Comparison of ENCODE assay signal across 18 cellular contexts in genomic region chr14:36028218-36028617, GRCh38.
DNase-seq lines count a peak whose midpoint lies in the region; ATAC-seq, FAIRE-seq and TF ChIP-seq lines count a peak whose summit lies in the region.
"Had no signal": no experiment of that assay in that cellular context is flagged by ENCODE, and none has a peak within 500 bp of the region (broad histone marks: within the 10 kb centered on the region; RNA-seq: fewer than 3 reads in every experiment).

No MANE protein-coding gene starts in this region.

- no peaks in the 10 kb centered on the region for H4K20me1 ChIP-seq in GM12878 (ENCODE audit: control insufficient read depth, insufficient read depth)

- no peak overlapping the region for H3K4me2 ChIP-seq in GM12878 (ENCODE audit: control insufficient read depth, insufficient read depth)

- no TSS peak for BruUV-seq in GM12878 (replicated peaks; lab: Mats Ljungman, UMichigan)

- RAD21 ChIA-PET in GM12878 (lab: Charles Lee; ENCODE audit: unreplicated experiment), result no interaction called here

- TF ChIP-seq CTCF in GM12865 (IDR thresholded peaks at IDR 0.05; ENCODE audit: insufficient read depth, low read depth, low read length, missing control alignments) (no peak), GM12878 (IDR thresholded peaks at IDR 0.05 in 2 of 3, conservative IDR thresholded peaks at IDR 0.05 in 1 of 3; ENCODE audit: control insufficient read depth in 2 of 3, extremely low read depth in 1 of 3, insufficient read depth in 1 of 3, low read depth in 3 of 3, low read length in 3 of 3) (peak; percentile 24 to 41 (median 25); a peak in 3 of 6 replicates), esophagus muscularis mucosa (IDR thresholded peaks at IDR 0.05) (no peak)

- H3K27ac ChIP-seq in GM12878 (ENCODE audit: control insufficient read depth, insufficient read depth) (no peak overlapping the region), esophagus muscularis mucosa (replicated peaks in 1 of 4) (no peak overlapping the region)
- H3K27ac ChIP-seq: prostate gland, upper lobe of right lung had no signal

- intact Hi-C loops in GM12878 (cut with micrococcal nuclease; ENCODE audit: unreplicated experiment) (loop anchor here (1.0 to 2.0 kb wide), 2 partner anchors 65 to 145 kb away; no protein-coding TSS in a partner anchor), esophagus muscularis mucosa (cut with DNase I) (no loop called here)

- SMC1A ChIA-PET in GM12878 (lab: Charles Lee; ENCODE audit: uncharacterized antibody, unreplicated experiment), result interaction anchor here (0.6 to 1.7 kb wide), 2 partner anchors 145 to 1053 kb away, joined by 3 to 8 read pairs; no protein-coding TSS in a partner anchor

- DNase-seq in NCI-H345 (lab: John Stamatoyannopoulos, UW) (peak; percentile 13), NCI-H345 treated with DMSO at 0.1 percent for 48 hours (lab: John Stamatoyannopoulos, UW; ENCODE audit: unreplicated experiment) (no peak), GM12865 (ENCODE audit: low read depth) (peak; percentile 44), NCI-H524 treated with DMSO at 0.1 percent for 48 hours (lab: John Stamatoyannopoulos, UW) (peak; percentile 52), GM12878 (ENCODE audit: low read depth, low spot score) (no peak), esophagus muscularis mucosa (ENCODE audit: extremely low spot score) (no peak), HuH-7 (ENCODE audit: low spot score) (no peak)
- DNase-seq: aorta, cortex of kidney, DMS79 treated with DMSO at 0.1 percent for 48 hours, hypothalamus, upper lobe of right lung had no signal

- WGBS in GM12878 (ENCODE audit: insufficient coverage, insufficient replicate concordance, low lambda C conversion rate, missing lambda C conversion rate), result 74% methylated on average over 4 of the region's 4 CpGs
- 84% methylated on average over 4 of the region's 4 CpGs for WGBS in esophagus muscularis mucosa

- no peak overlapping the region for H3K9ac ChIP-seq in GM12878 (ENCODE audit: control insufficient read depth, insufficient read depth, low read length)

- H3K36me3 ChIP-seq in GM12878 (ENCODE audit: control insufficient read depth in 2 of 2, insufficient read depth in 2 of 2, low read length in 1 of 2) (no peaks in the 10 kb centered on the region), esophagus muscularis mucosa (no peaks in the 10 kb centered on the region)
- H3K36me3 ChIP-seq: prostate gland, upper lobe of right lung had no signal

- H2AFZ ChIP-seq in GM12878 (ENCODE audit: control insufficient read depth, low read depth, low read length), result no peak overlapping the region

- FAIRE-seq in GM12878 (lab: Jason Lieb, UNC), result no peak
- FAIRE-seq: GM18507, HTR-8/SVneo had no signal

- H3K27me3 ChIP-seq in GM12878 (replicated peaks in 1 of 2; ENCODE audit: control insufficient read depth in 2 of 2, insufficient read depth in 2 of 2, low read length in 1 of 2) (no peaks in the 10 kb centered on the region), esophagus muscularis mucosa (peaks cover 0 to 6% (median 0%) of the 10 kb centered on the region in 4 donors)
- H3K27me3 ChIP-seq: upper lobe of right lung had no signal

- no peak for TF ChIP-seq POLR2A in GM12878 (IDR thresholded peaks at IDR 0.05; ENCODE audit: low read depth, low read length)
- TF ChIP-seq POLR2A in esophagus muscularis mucosa (IDR thresholded peaks at IDR 0.05; ENCODE audit: low read depth), result no peak

- POLR2A ChIA-PET in GM12878 (lab: Charles Lee), result no interaction called here

- no peaks in the 10 kb centered on the region; the same call in 2 of the 3 replicates for H3K9me3 ChIP-seq in GM12878 (replicated peaks; ENCODE audit: control insufficient read depth, insufficient read depth, low read length)
- no peaks in the 10 kb centered on the region for H3K9me3 ChIP-seq in esophagus muscularis mucosa
- H3K9me3 ChIP-seq: prostate gland, upper lobe of right lung had no signal

- no peak for TF ChIP-seq EP300 in GM12878 (IDR thresholded peaks at IDR 0.05; ENCODE audit: borderline replicate concordance in 1 of 2, control insufficient read depth in 1 of 2, low read depth in 2 of 2, low read length in 2 of 2)
- TF ChIP-seq EP300 in esophagus muscularis mucosa (IDR thresholded peaks at IDR 0.05), result no peak

- H3K4me1 ChIP-seq in GM12878 (ENCODE audit: control insufficient read depth, insufficient read depth, low read length), result no peaks in the 10 kb centered on the region
- no peaks in the 10 kb centered on the region for H3K4me1 ChIP-seq in esophagus muscularis mucosa
- H3K4me1 ChIP-seq: prostate gland, upper lobe of right lung had no signal

- ATAC-seq in GM12878 (peak; percentile 72), HG03045 (IDR thresholded peaks at IDR 0.05; ENCODE audit: unreplicated experiment) (no peak)
- ATAC-seq: activated CD4-positive, CD25-positive, alpha-beta regulatory T cell treated with anti-CD3 and anti-CD28 coated beads, Interleukin-2, amount 50 U/mL, for 24 hours; left lobe of liver; upper lobe of right lung had no signal

- H3K79me2 ChIP-seq in GM12878 (ENCODE audit: control insufficient read depth, insufficient read depth, low read length), result no peaks in the 10 kb centered on the region

- in situ Hi-C loops in GM12878 (cut with MboI), result no loop called here

- H3K4me3 ChIP-seq in GM12865 (ENCODE audit: low read depth, low read length), result no peak overlapping the region
- no peak overlapping the region for H3K4me3 ChIP-seq in GM12878
- no peak overlapping the region for H3K4me3 ChIP-seq in esophagus muscularis mucosa
- H3K4me3 ChIP-seq: prostate gland, upper lobe of right lung had no signal

- CTCF ChIA-PET in GM12878 (lab: Yijun Ruan, JAX), result interaction anchor here (1.7 kb wide), 1 partner anchor 149 kb away, joined by 4 read pairs; no protein-coding TSS in a partner anchor

- peak; percentile 61 for TF ChIP-seq RAD21 in GM12878 (IDR thresholded peaks at IDR 0.05; ENCODE audit: insufficient read depth, low read depth, low read length)

TF ChIP-seq in GM12878, 131 proteins besides CTCF, POLR2A, EP300 and RAD21:
- TF ChIP-seq PRDM15 (CRISPR knock-in tag; IDR thresholded peaks at IDR 0.05), result no peak
- TF ChIP-seq SMC3 (IDR thresholded peaks at IDR 0.05; ENCODE audit: borderline replicate concordance, low read length), result peak; percentile 18; the same call in 1 of the 2 replicates
- TF ChIP-seq BRCA1 (IDR thresholded peaks at IDR 0.05; ENCODE audit: low read depth, low read length), result no peak

Comparison
In these comparisons a context has a peak if more than half of its experiments do, and no peak if none do; other contexts are left out.
1. DNase-seq: peak in NCI-H345 (single experiment), GM12865 (single experiment) and NCI-H524 treated with DMSO at 0.1 percent for 48 hours (single experiment); none in NCI-H345 treated with DMSO at 0.1 percent for 48 hours (single experiment), GM12878 (single experiment), esophagus muscularis mucosa (single experiment) and HuH-7 (single experiment).
2. CTCF ChIP-seq: peak in GM12878 (3 of 3); none in GM12865 (single experiment) and esophagus muscularis mucosa (0 of 3).